1 cellular context compared by ENCODE assay signal in genomic region chr17:48442819-48443218, GRCh38.
TF ChIP-seq lines count a peak whose summit lies in the region.

No MANE protein-coding gene starts in this region.

TF ChIP-seq in K562, 482 proteins besides CTCF, POLR2A, EP300 and RAD21 (continued from another document and continues in another):
- TF ChIP-seq, protein P1, sequence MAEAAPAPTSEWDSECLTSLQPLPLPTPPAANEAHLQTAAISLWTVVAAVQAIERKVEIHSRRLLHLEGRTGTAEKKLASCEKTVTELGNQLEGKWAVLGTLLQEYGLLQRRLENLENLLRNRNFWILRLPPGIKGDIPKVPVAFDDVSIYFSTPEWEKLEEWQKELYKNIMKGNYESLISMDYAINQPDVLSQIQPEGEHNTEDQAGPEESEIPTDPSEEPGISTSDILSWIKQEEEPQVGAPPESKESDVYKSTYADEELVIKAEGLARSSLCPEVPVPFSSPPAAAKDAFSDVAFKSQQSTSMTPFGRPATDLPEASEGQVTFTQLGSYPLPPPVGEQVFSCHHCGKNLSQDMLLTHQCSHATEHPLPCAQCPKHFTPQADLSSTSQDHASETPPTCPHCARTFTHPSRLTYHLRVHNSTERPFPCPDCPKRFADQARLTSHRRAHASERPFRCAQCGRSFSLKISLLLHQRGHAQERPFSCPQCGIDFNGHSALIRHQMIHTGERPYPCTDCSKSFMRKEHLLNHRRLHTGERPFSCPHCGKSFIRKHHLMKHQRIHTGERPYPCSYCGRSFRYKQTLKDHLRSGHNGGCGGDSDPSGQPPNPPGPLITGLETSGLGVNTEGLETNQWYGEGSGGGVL (CRISPR knock-in tag; IDR thresholded peaks at IDR 0.05), result no peak
- no peak for TF ChIP-seq MEIS2 (IDR thresholded peaks at IDR 0.05; ENCODE audit: partially characterized antibody)
- no peak for TF ChIP-seq IRF2 (CRISPR knock-in tag; IDR thresholded peaks at IDR 0.05)
- TF ChIP-seq DPF2 (IDR thresholded peaks at IDR 0.05), result peak; percentile 91
- TF ChIP-seq ZNF24 (IDR thresholded peaks at IDR 0.05), result no peak
- no peak for TF ChIP-seq POLR2G (IDR thresholded peaks at IDR 0.05; ENCODE audit: low read depth, low read length)
- peak; percentile 15 for TF ChIP-seq ASH1L (IDR thresholded peaks at IDR 0.05; ENCODE audit: borderline replicate concordance, low read depth, partially characterized antibody)
- no peak for TF ChIP-seq HNRNPLL (IDR thresholded peaks at IDR 0.05; ENCODE audit: low read depth, low read length, poor library complexity, severe bottlenecking)
- TF ChIP-seq SRF (CRISPR knock-in tag; IDR thresholded peaks at IDR 0.05), result no peak
- TF ChIP-seq NR1H2 (CRISPR knock-in tag; IDR thresholded peaks at IDR 0.05), result no peak
- TF ChIP-seq, protein P2, sequence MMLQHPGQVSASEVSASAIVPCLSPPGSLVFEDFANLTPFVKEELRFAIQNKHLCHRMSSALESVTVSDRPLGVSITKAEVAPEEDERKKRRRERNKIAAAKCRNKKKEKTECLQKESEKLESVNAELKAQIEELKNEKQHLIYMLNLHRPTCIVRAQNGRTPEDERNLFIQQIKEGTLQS (IDR thresholded peaks at IDR 0.05), result peak; percentile 92
- TF ChIP-seq, protein P2 (CRISPR knock-in tag; conservative IDR thresholded peaks at IDR 0.05), result no peak
- no peak for TF ChIP-seq SIRT6 (IDR thresholded peaks at IDR 0.05; ENCODE audit: low read depth, low read length)
- TF ChIP-seq FOSL1 (tag; conservative IDR thresholded peaks at IDR 0.05), result peak; percentile 90
- no peak for TF ChIP-seq NR0B1 (IDR thresholded peaks at IDR 0.05; ENCODE audit: partially characterized antibody)
- no peak for TF ChIP-seq CEBPG (CRISPR knock-in tag; IDR thresholded peaks at IDR 0.05)
- TF ChIP-seq CEBPG (tag; conservative IDR thresholded peaks at IDR 0.05 in 1 of 2, IDR thresholded peaks at IDR 0.05 in 1 of 2), result no peak
- TF ChIP-seq WHSC1 (IDR thresholded peaks at IDR 0.05; ENCODE audit: low read length), result no peak
- TF ChIP-seq ZBTB11 (CRISPR knock-in tag; IDR thresholded peaks at IDR 0.05), result no peak
- TF ChIP-seq TEAD1 (CRISPR knock-in tag; IDR thresholded peaks at IDR 0.05), result no peak
- no peak for TF ChIP-seq MTA1 (IDR thresholded peaks at IDR 0.05; ENCODE audit: borderline replicate concordance)
- peak in 1 of 3 experiments; percentile 71 for TF ChIP-seq YY1 (IDR thresholded peaks at IDR 0.05; ENCODE audit: borderline replicate concordance in 1 of 3, control insufficient read depth in 1 of 3, extremely low read depth in 1 of 3, insufficient read depth in 3 of 3, insufficient read length in 1 of 3, insufficient replicate concordance in 2 of 3, low read depth in 1 of 3, low read length in 2 of 3)
- TF ChIP-seq, protein P3, sequence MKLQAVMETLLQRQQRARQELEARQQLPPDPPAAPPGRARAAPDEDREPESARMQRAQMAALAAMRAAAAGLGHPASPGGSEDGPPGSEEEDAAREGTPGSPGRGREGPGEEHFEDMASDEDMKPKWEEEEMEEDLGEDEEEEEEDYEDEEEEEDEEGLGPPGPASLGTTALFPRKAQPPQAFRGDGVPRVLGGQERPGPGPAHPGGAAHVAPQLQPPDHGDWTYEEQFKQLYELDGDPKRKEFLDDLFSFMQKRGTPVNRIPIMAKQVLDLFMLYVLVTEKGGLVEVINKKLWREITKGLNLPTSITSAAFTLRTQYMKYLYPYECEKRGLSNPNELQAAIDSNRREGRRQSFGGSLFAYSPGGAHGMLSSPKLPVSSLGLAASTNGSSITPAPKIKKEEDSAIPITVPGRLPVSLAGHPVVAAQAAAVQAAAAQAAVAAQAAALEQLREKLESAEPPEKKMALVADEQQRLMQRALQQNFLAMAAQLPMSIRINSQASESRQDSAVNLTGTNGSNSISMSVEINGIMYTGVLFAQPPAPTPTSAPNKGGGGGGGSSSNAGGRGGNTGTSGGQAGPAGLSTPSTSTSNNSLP (IDR thresholded peaks at IDR 0.05; ENCODE audit: borderline replicate concordance, low read depth, low read length), result no peak
- TF ChIP-seq CCAR2 (IDR thresholded peaks at IDR 0.05; ENCODE audit: low read depth, low read length), result no peak
- TF ChIP-seq ZNF830 (CRISPR knock-in tag; IDR thresholded peaks at IDR 0.05), result no peak
- TF ChIP-seq U2AF1 (optimal IDR thresholded peaks at IDR 0.05; ENCODE audit: low read depth, low read length), result no peak
- TF ChIP-seq, protein P4, sequence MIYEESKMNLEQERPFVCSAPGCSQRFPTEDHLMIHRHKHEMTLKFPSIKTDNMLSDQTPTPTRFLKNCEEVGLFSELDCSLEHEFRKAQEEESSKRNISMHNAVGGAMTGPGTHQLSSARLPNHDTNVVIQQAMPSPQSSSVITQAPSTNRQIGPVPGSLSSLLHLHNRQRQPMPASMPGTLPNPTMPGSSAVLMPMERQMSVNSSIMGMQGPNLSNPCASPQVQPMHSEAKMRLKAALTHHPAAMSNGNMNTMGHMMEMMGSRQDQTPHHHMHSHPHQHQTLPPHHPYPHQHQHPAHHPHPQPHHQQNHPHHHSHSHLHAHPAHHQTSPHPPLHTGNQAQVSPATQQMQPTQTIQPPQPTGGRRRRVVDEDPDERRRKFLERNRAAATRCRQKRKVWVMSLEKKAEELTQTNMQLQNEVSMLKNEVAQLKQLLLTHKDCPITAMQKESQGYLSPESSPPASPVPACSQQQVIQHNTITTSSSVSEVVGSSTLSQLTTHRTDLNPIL (CRISPR knock-in tag; IDR thresholded peaks at IDR 0.05), result no peak
- TF ChIP-seq CCNT2 (IDR thresholded peaks at IDR 0.05; ENCODE audit: borderline replicate concordance, extremely low read depth, insufficient read length, low read depth, low read length), result no peak
- no peak for TF ChIP-seq MITF (IDR thresholded peaks at IDR 0.05)
- TF ChIP-seq, protein P5, sequence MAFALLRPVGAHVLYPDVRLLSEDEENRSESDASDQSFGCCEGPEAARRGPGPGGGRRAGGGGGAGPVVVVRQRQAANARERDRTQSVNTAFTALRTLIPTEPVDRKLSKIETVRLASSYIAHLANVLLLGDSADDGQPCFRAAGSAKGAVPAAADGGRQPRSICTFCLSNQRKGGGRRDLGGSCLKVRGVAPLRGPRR (CRISPR knock-in tag; IDR thresholded peaks at IDR 0.05), result no peak
- TF ChIP-seq, protein P6, sequence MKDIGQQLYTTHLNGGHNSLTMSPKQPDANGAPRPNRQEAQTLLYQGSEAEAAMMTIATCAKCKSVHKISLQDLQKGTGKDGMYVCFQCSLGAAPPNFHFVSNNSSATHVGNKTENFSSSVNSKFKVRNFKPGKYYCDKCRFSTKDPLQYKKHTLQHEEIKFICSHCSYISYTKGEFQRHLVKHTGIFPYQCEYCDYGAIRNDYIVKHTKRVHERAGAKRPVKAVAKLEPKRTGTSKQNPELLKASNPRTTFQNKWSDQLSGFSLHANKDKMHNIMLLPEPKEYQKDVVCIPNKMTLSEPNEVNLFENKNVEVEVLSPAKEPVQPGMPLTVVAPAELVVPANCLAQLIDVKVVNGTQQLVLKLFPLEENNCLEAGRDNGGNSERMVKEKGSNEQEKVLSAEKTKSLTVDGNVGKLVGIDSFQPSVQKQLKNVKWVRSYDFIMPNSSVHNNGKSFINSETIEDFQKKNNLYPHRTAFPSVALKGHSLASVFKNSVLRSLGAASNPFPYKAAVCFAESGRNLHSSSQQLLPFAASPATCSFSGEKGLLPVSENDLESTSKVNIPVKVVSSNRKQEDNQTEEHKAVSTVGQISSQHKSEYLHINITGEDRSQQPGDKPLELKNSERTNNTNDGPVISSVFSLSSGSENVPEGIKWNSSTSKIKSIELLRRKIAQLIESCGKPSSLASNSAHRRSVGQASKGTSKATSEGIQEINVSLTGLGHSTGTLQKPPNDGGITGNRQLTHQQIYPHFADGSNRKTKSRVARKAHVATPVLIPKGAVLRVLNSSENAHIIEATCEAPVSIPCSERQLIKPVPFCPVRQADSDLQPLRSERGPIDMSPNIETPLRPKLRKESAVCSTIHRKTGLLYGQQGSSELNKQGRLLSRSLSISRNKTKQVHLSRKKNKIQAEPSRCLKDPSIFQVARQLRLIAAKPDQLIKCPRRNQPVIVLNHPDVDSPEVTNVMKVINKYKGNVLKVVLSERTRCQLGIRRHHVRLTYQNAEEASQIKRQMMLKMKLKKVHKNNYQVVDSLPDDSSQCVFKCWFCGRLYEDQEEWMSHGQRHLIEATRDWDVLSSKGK (CRISPR knock-in tag; IDR thresholded peaks at IDR 0.05), result no peak
- TF ChIP-seq NCOA1 (IDR thresholded peaks at IDR 0.05; ENCODE audit: low read depth), result peak; percentile 74; the same call in 1 of the 2 replicates
- no peak for TF ChIP-seq ZBED1 (IDR thresholded peaks at IDR 0.05)
- TF ChIP-seq RBFOX2 (IDR thresholded peaks at IDR 0.05; ENCODE audit: low read depth, low read length), result no peak
- TF ChIP-seq ATF1 (CRISPR knock-in tag; IDR thresholded peaks at IDR 0.05), result no peak
- peak; percentile 26; the same call in 1 of the 2 replicates for TF ChIP-seq ATF1 (tag; IDR thresholded peaks at IDR 0.05)
- TF ChIP-seq, protein P7, sequence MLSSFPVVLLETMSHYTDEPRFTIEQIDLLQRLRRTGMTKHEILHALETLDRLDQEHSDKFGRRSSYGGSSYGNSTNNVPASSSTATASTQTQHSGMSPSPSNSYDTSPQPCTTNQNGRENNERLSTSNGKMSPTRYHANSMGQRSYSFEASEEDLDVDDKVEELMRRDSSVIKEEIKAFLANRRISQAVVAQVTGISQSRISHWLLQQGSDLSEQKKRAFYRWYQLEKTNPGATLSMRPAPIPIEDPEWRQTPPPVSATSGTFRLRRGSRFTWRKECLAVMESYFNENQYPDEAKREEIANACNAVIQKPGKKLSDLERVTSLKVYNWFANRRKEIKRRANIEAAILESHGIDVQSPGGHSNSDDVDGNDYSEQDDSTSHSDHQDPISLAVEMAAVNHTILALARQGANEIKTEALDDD (IDR thresholded peaks at IDR 0.05), result no peak; the same call in 1 of the 2 replicates
- no peak for TF ChIP-seq ZNF561 (CRISPR knock-in tag; conservative IDR thresholded peaks at IDR 0.05)
- no peak for TF ChIP-seq ZSCAN32 (CRISPR knock-in tag; IDR thresholded peaks at IDR 0.05)
- TF ChIP-seq ZC3H8 (IDR thresholded peaks at IDR 0.05), result no peak
- TF ChIP-seq POU5F1 (IDR thresholded peaks at IDR 0.05; ENCODE audit: borderline replicate concordance, low read depth, low read length, partially characterized antibody), result no peak
- TF ChIP-seq ZNF140 (CRISPR knock-in tag; IDR thresholded peaks at IDR 0.05), result no peak
- 0 out of 2 replicates have a peak, but pooled peaks have one; percentile 64 for TF ChIP-seq ZNF175 (CRISPR knock-in tag; IDR thresholded peaks at IDR 0.05; ENCODE audit: low read depth)
- TF ChIP-seq PREB (CRISPR knock-in tag; IDR thresholded peaks at IDR 0.05), result no peak
- no peak for TF ChIP-seq RBBP5 (IDR thresholded peaks at IDR 0.05; ENCODE audit: borderline replicate concordance, insufficient read depth, low read length, poor library complexity, severe bottlenecking)
- no peak for TF ChIP-seq HDAC6 (IDR thresholded peaks at IDR 0.05; ENCODE audit: low read depth, low read length)
- TF ChIP-seq HDAC3 (IDR thresholded peaks at IDR 0.05; ENCODE audit: borderline replicate concordance, partially characterized antibody), result no peak
